In genomic region chr6:134065706-134066105, GRCh38 we compare ENCODE assay signal across 9 cellular contexts. TPM values are rescaled to one million over a fixed set of nuclear protein-coding genes. Genes with fewer than 3 reads are reported as not detected.
DNase-seq lines count a peak whose midpoint lies in the region; ATAC-seq and TF ChIP-seq lines count a peak whose summit lies in the region.
"Had no signal": no experiment of that assay in that cellular context is flagged by ENCODE, and none has a peak within 500 bp of the region (broad histone marks: within the 10 kb centered on the region; RNA-seq: fewer than 3 reads in every experiment).

No MANE protein-coding gene starts in this region.

- peak; percentile 53 for ATAC-seq in GM19395 (IDR thresholded peaks at IDR 0.05; ENCODE audit: unreplicated experiment)
- no peak for ATAC-seq in Panc1

- H4K20me1 ChIP-seq in hepatocyte (ENCODE audit: insufficient read depth, poor library complexity, severe bottlenecking), result no peaks in the 10 kb centered on the region

- H3K79me2 ChIP-seq in hepatocyte, result no peaks in the 10 kb centered on the region

- no peak overlapping the region for H3K4me3 ChIP-seq in AG10803 (ENCODE audit: low read length)
- H3K4me3 ChIP-seq in Panc1 (ENCODE audit: low read depth in 2 of 2, low read length in 2 of 2), result no peak overlapping the region
- H3K4me3 ChIP-seq in hepatocyte, result no peak overlapping the region
- no peak overlapping the region for H3K4me3 ChIP-seq in testis
- no peak overlapping the region for H3K4me3 ChIP-seq in right atrium auricular region

- no peaks in the 10 kb centered on the region for H3K27me3 ChIP-seq in Panc1 (ENCODE audit: control insufficient read depth, insufficient read depth, low read length)
- no peaks in the 10 kb centered on the region for H3K27me3 ChIP-seq in hepatocyte
- no peaks in the 10 kb centered on the region for H3K27me3 ChIP-seq in testis
- H3K27me3 ChIP-seq in right atrium auricular region, result no peaks in the 10 kb centered on the region

- H3K9me3 ChIP-seq in Panc1 (ENCODE audit: control insufficient read depth, insufficient read depth, low read depth, low read length), result no peaks in the 10 kb centered on the region
- H3K9me3 ChIP-seq in hepatocyte (ENCODE audit: low read depth), result no peaks in the 10 kb centered on the region
- no peaks in the 10 kb centered on the region for H3K9me3 ChIP-seq in testis
- H3K9me3 ChIP-seq in right atrium auricular region, result no peaks in the 10 kb centered on the region

- intact Hi-C loops in Panc1 (cut with micrococcal nuclease; ENCODE audit: unreplicated experiment) (loop anchor here (5.0 to 10.0 kb wide), 2 partner anchors 73 to 141 kb away; no protein-coding TSS in a partner anchor), testis (cut with DNase I; ENCODE audit: low total_unique reads) (loop anchor here (10.0 kb wide), 1 partner anchor 91 kb away; no protein-coding TSS in a partner anchor)

- in situ Hi-C loops in Panc1 (cut with HindIII; ENCODE audit: low pct_unique_long_range_greater_than_20kb, low sequenced_read_pairs), result no loop called here

- CTCF ChIA-PET in Panc1 (lab: Charles Lee), result interaction anchor here (2.9 kb wide), 1 partner anchor 31 kb away, joined by 20 read pairs; no protein-coding TSS in a partner anchor

- H3K4me2 ChIP-seq in hepatocyte, result no peak overlapping the region

- H3K9me2 ChIP-seq in hepatocyte (replicated peaks; ENCODE audit: insufficient read depth), result no peaks in the 10 kb centered on the region

- H3K27ac ChIP-seq in Panc1 (ENCODE audit: low read length) (no peak overlapping the region), hepatocyte (no peak overlapping the region), testis (no peak overlapping the region), right atrium auricular region (no peak overlapping the region)

- TF ChIP-seq CTCF in AG10803 (conservative IDR thresholded peaks at IDR 0.05; ENCODE audit: low read length), result peak; percentile 39
- peak; percentile 61; the same call in 1 of the 2 replicates for TF ChIP-seq CTCF in Panc1 (IDR thresholded peaks at IDR 0.05)
- peak; percentile 13 for TF ChIP-seq CTCF in hepatocyte (IDR thresholded peaks at IDR 0.05; ENCODE audit: poor library complexity)
- peak in 1 of 3 experiments; percentile 23 for TF ChIP-seq CTCF in testis (IDR thresholded peaks at IDR 0.05)
- peak in 1 of 2 donors; percentile 40 for TF ChIP-seq CTCF in right atrium auricular region (IDR thresholded peaks at IDR 0.05)

- no peaks in the 10 kb centered on the region for H3K36me3 ChIP-seq in Panc1 (ENCODE audit: control insufficient read depth, insufficient read depth, low read length)
- H3K36me3 ChIP-seq in hepatocyte (replicated peaks; ENCODE audit: insufficient read depth, low read depth), result no peaks in the 10 kb centered on the region
- H3K36me3 ChIP-seq in testis (ENCODE audit: low read depth, missing control alignments), result no peaks in the 10 kb centered on the region
- no peaks in the 10 kb centered on the region for H3K36me3 ChIP-seq in right atrium auricular region

- H3K4me1 ChIP-seq in Panc1 (ENCODE audit: control insufficient read depth, insufficient read depth, low read length) (peaks cover 23% of the 10 kb centered on the region), hepatocyte (ENCODE audit: insufficient read depth) (no peaks in the 10 kb centered on the region), testis (no peaks in the 10 kb centered on the region), right atrium auricular region (peaks cover 0 to 18% of the 10 kb centered on the region in 2 donors)

- H2AFZ ChIP-seq in hepatocyte, result no peak overlapping the region

- POLR2A ChIA-PET in Panc1 (lab: Charles Lee), result no interaction called here

- 39% methylated on average over 2 of the region's 2 CpGs for WGBS in hepatocyte (ENCODE audit: low lambda C conversion rate, missing lambda C conversion rate)
- WGBS in testis, 2 donors, result 67 to 73% methylated on average over 2 of the region's 2 CpGs

- BruUV-seq in Panc1 (replicated peaks; lab: Mats Ljungman, UMichigan), result no TSS peak

- DNase-seq in AG10803 (ENCODE audit: low read depth), result peak; percentile 13
- DNase-seq in Panc1 (ENCODE audit: low read depth, low spot score), result no peak
- DNase-seq in hepatocyte (ENCODE audit: low spot score), result no peak
- no peak for DNase-seq in COLO668 (lab: John Stamatoyannopoulos, UW; ENCODE audit: unreplicated experiment)
- no peak for DNase-seq in T1000 (lab: John Stamatoyannopoulos, UW)
- DNase-seq in testis, result no peak
- no peak for DNase-seq in right atrium auricular region (ENCODE audit: low spot score)

- TF ChIP-seq POLR2A in testis (IDR thresholded peaks at IDR 0.05), result no peak

RNA-seq across cellular contexts. Expression of gene SLC2A12, which starts 13.3 kb away (rescaled TPM):
- total RNA-seq in Panc1 (2021; ENCODE audit: unreplicated experiment) (12.3 TPM), hepatocyte (2.5 and 2.9 TPM in 2 replicates), testis (under 1 TPM; 0.63 to 0.74 TPM), right atrium auricular region (10 to 100 TPM; 12.6 to 13.5 TPM)
- polyA plus RNA-seq in Panc1 (2012; ENCODE audit: insufficient read length), result 13.8 TPM
- polyA plus RNA-seq in hepatocyte (0.86 and 1.1 TPM in 2 replicates), testis (ENCODE audit: insufficient read depth, low read depth, low replicate concordance) (0.65 TPM)
- total RNA-seq: T-helper 1 cell treated with Interleukin-12 subunit alpha and Interleukin-12 subunit beta and Interleukin-4 antibody, amounts not matched to agents 30 ng/mL and 1 ng/mL, for 36 hours had no signal
